In the genomic region with DNA sequence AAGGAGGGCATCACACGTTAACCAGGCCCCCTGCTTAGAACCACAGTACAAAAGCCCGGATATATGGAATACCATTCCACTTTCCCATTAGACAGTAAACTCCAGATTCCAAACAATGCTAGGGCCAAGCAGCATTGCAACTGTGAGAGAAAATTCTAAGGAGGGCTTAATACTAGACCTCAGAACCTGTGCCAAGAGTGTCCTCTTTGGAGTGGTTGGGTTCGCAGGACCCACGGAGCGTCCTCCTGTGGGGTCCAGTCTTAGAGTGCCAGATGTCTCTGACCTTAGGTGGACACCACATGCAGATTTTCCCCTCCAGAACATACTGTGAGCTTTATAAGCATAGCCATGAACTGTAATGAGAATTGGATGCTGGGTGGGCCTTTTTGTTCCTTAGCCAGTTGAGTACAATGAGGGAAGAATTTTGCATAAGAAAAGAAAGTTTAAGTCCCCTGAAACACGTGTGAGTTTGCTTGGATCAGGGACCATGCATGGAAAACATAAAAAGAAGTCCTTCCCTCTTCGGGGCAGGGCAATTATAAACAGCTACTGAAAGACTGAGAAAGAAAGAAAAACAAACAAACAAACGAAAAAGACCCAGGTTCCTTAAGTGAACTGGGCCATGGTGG, we compare ENCODE assay signal across 22 cellular contexts.
A peak's percentile ranks its signal among the peaks of the same experiment; 100 is the strongest.
DNase-seq lines count a peak whose midpoint lies in the region; ATAC-seq and TF ChIP-seq lines count a peak whose summit lies in the region.
"Had no signal": no experiment of that assay in that cellular context is flagged by ENCODE, and none has a peak within 500 bp of the region (broad histone marks: within the 10 kb centered on the region; RNA-seq: fewer than 3 reads in every experiment).

No MANE protein-coding gene starts in this region.

- no peaks in the 10 kb centered on the region for H3K36me3 Mint-ChIP-seq in HFFc6 (ENCODE audit: low read depth)
- peaks cover 11% of the 10 kb centered on the region for H3K36me3 Mint-ChIP-seq in WTC11
- H3K36me3 Mint-ChIP-seq: CD14-positive monocyte had no signal

- ATAC-seq in WTC11, result peak; percentile 69
- no peak for ATAC-seq in GM19023 (IDR thresholded peaks at IDR 0.05; ENCODE audit: unreplicated experiment)
- ATAC-seq: Right ventricle myocardium inferior had no signal

- no peaks in the 10 kb centered on the region for H3K79me2 ChIP-seq in ACC112 (ENCODE audit: control insufficient read depth, insufficient read depth, low read length, unreplicated experiment)

- no peaks in the 10 kb centered on the region for H3K9me3 ChIP-seq in iPS-18c (ENCODE audit: control insufficient read depth, insufficient read depth, low read length)
- H3K9me3 ChIP-seq: SJSA1 had no signal

- H3K27ac ChIP-seq in ACC112 (ENCODE audit: low read depth, low read length), result no peak overlapping the region
- H3K27ac ChIP-seq: SJSA1 had no signal

- H3K4me1 Mint-ChIP-seq in HFFc6 (ENCODE audit: low read depth), result 0 out of 2 replicates have a peak, but pooled peaks cover 6% of the 10 kb centered on the region
- H3K4me1 Mint-ChIP-seq in WTC11, result peaks cover 60% of the 10 kb centered on the region
- H3K4me1 Mint-ChIP-seq: B cell, CD14-positive monocyte had no signal

- H3K4me3 ChIP-seq in ACC112 (ENCODE audit: low read depth, low read length) (peak overlapping the region; percentile 28), iPS-18c (ENCODE audit: insufficient read depth, low read depth, low read length) (peak overlapping the region; percentile 17; the same call in 1 of the 2 replicates)
- H3K4me3 ChIP-seq: SJSA1 had no signal

- POLR2A ChIA-PET in WTC11 (lab: Charles Lee), result no interaction called here

- CTCF ChIA-PET in WTC11 (lab: Charles Lee), result interaction anchor here (1.1 kb wide), 1 partner anchor 21 kb away, joined by 3 read pairs; no protein-coding TSS in a partner anchor

- H3K36me3 ChIP-seq in ACC112 (ENCODE audit: insufficient read depth, low read length), result no peaks in the 10 kb centered on the region
- H3K36me3 ChIP-seq: SJSA1 had no signal

- H3K4me3 Mint-ChIP-seq in HFFc6 (peak overlapping the region; percentile 51), WTC11 (peak overlapping the region; percentile 48)
- H3K4me3 Mint-ChIP-seq: B cell, CD14-positive monocyte had no signal

- H3K27ac Mint-ChIP-seq in HFFc6 (no peak overlapping the region), WTC11 (peak overlapping the region; percentile 98)
- H3K27ac Mint-ChIP-seq: B cell, CD14-positive monocyte had no signal

- no peaks in the 10 kb centered on the region; the same call in 1 of the 2 replicates for H3K27me3 ChIP-seq in ACC112 (ENCODE audit: insufficient read depth, low read length)
- H3K27me3 ChIP-seq: SJSA1 had no signal

- DNase-seq in HFFc6 (no peak), WTC11 (ENCODE audit: low spot score) (no peak), OCI-M1 (lab: John Stamatoyannopoulos, UW) (no peak), SW480 (ENCODE audit: low spot score) (no peak), NCI-H1092 (lab: John Stamatoyannopoulos, UW) (no peak)
- DNase-seq: DMS53, GF-D8, HCEC 1CT, KG1, NCI-H1694, NCI-H2081, NCI-H2171, NCI-H345, NCI-H524, NCI-H774 had no signal

- H3K4me1 ChIP-seq in ACC112 (ENCODE audit: control insufficient read depth, insufficient read depth, low read length, unreplicated experiment), result no peaks in the 10 kb centered on the region
- H3K4me1 ChIP-seq: SJSA1 had no signal

- H3K27me3 Mint-ChIP-seq in HFFc6 (ENCODE audit: insufficient read depth) (no peaks in the 10 kb centered on the region), WTC11 (ENCODE audit: low read depth) (no peaks in the 10 kb centered on the region)
- H3K27me3 Mint-ChIP-seq: B cell had no signal

- no peaks in the 10 kb centered on the region; the same call in 1 of the 2 replicates for H3K9me3 Mint-ChIP-seq in HFFc6
- H3K9me3 Mint-ChIP-seq in WTC11, result peaks cover 13% of the 10 kb centered on the region

- TF ChIP-seq CTCF in HFFc6 (IDR thresholded peaks at IDR 0.05), result no peak
- TF ChIP-seq CTCF in WTC11 (IDR thresholded peaks at IDR 0.05), result no peak

- peak overlapping the region; percentile 36 for H2AFZ ChIP-seq in ACC112 (ENCODE audit: low read length, unreplicated experiment)

TF ChIP-seq in WTC11, 78 proteins besides CTCF, POLR2A, EP300 and RAD21:
- TF ChIP-seq FOXJ3 (CRISPR knock-in tag; IDR thresholded peaks at IDR 0.05; ENCODE audit: borderline replicate concordance), result no peak
- peak; percentile 32; the same call in 1 of the 2 replicates for TF ChIP-seq USF2 (CRISPR knock-in tag; IDR thresholded peaks at IDR 0.05)
